ENCODE assay signal across 8 cellular contexts in genomic region chr7:122238729-122239128, GRCh38.
DNase-seq lines count a peak whose midpoint lies in the region; ATAC-seq, FAIRE-seq and TF ChIP-seq lines count a peak whose summit lies in the region.
"Not testable (repeated sequence)": the region's sequence is repeated elsewhere in the genome, so short reads cannot be mapped to it uniquely, and the experiment has no call there.

No MANE protein-coding gene starts in this region.

- not testable (repeated sequence) for H3K36me3 Mint-ChIP-seq in neural crest cell (ENCODE audit: low read depth)

- H3K9ac ChIP-seq in HCT116 (ENCODE audit: low read length) = peak overlapping the region; percentile 69
- H3K9ac ChIP-seq in H1 (replicated peaks in 1 of 4; ENCODE audit: extremely low read depth in 1 of 4, low read depth in 3 of 4, low read length in 3 of 4) = not testable (repeated sequence)

- CTCF ChIA-PET in HCT116 (lab: Charles Lee) (interaction anchor here (0.9 kb wide), 1 partner anchor 10 kb away, joined by 3 read pairs; no protein-coding TSS in a partner anchor), H1 (lab: Charles Lee; ENCODE audit: partially characterized antibody) (interaction anchor here (1.1 kb wide), 1 partner anchor 19 kb away, joined by 3 read pairs; no protein-coding TSS in a partner anchor)

- not testable (repeated sequence) for H3K9me3 Mint-ChIP-seq in neural crest cell

- H3K9me3 ChIP-seq in HCT116 (ENCODE audit: control insufficient read depth in 1 of 2, insufficient read depth in 1 of 2, low read depth in 1 of 2, low read length in 2 of 2); H1 (ENCODE audit: insufficient read depth in 2 of 2, low read depth in 1 of 2, low read length in 1 of 2): not testable (repeated sequence)

- not testable (repeated sequence) for H4K20me1 ChIP-seq in HCT116 (ENCODE audit: insufficient read depth); H1 (replicated peaks in 1 of 2; ENCODE audit: control insufficient read depth in 1 of 2, insufficient read depth in 2 of 2, low read length in 2 of 2)

- not testable (repeated sequence) for BruUV-seq in HCT116 (replicated peaks; lab: Mats Ljungman, UMichigan)

- RAD21 ChIA-PET in HCT116 (lab: Charles Lee; ENCODE audit: low non-redundant PET in 1 of 2, low total read pairs in 2 of 2, uncharacterized antibody in 2 of 2, unreplicated experiment in 2 of 2) = not testable (repeated sequence)

- not testable (repeated sequence) for H3K23ac ChIP-seq in H1 (ENCODE audit: insufficient read length)

- H3K4ac ChIP-seq in H1 (replicated peaks; ENCODE audit: insufficient read length, low read depth, low read length) = not testable (repeated sequence)

- not testable (repeated sequence) for H3K18ac ChIP-seq in H1 (ENCODE audit: extremely low read depth, low read length)

- intact Hi-C loops in HCT116 (cut with micrococcal nuclease) = loop anchor here (2.0 to 10.0 kb wide), 2 partner anchors 66 to 646 kb away; partner anchors contain the start of genes CADPS2 and FEZF1

- H3K4me1 Mint-ChIP-seq in neural crest cell = not testable (repeated sequence)

- POLR2A ChIA-PET in HCT116 (lab: Charles Lee) = interaction anchor here (1.7 kb wide), 1 partner anchor 10 kb away, joined by 6 read pairs; no protein-coding TSS in a partner anchor
- POLR2A ChIA-PET in H1 (lab: Charles Lee; ENCODE audit: partially characterized antibody) = interaction anchor here (0.7 to 1.4 kb wide), 4 partner anchors 10 to 320 kb away, joined by 3 to 4 read pairs (median 4); no protein-coding TSS in a partner anchor

- not testable (repeated sequence) for FAIRE-seq in H1 (lab: Jason Lieb, UNC)

- H2BK5ac ChIP-seq in H1 (ENCODE audit: low read depth, low read length) = not testable (repeated sequence)

- H2BK20ac ChIP-seq in H1 (ENCODE audit: low read length) = not testable (repeated sequence)

- not testable (repeated sequence) for H3K27me3 ChIP-seq in HCT116 (ENCODE audit: insufficient read depth, low read length); H1 (replicated peaks in 1 of 4; ENCODE audit: control insufficient read depth in 3 of 4, extremely low read depth in 1 of 4, insufficient read depth in 3 of 4, low read length in 3 of 4)

- H2AFZ ChIP-seq in HCT116 (ENCODE audit: low read depth, low read length, poor library complexity, severe bottlenecking); H1 (ENCODE audit: low read length): not testable (repeated sequence)

- not testable (repeated sequence) for H2BK12ac ChIP-seq in H1 (ENCODE audit: low read depth, low read length)

- not testable (repeated sequence) for H4K8ac ChIP-seq in H1 (ENCODE audit: extremely low read depth, insufficient read depth, low read length)

- H3K9me2 ChIP-seq in HCT116 (ENCODE audit: insufficient read depth) = not testable (repeated sequence)

- not testable (repeated sequence) for H2BK15ac ChIP-seq in H1 (ENCODE audit: low read length)

- not testable (repeated sequence) for H3K23me2 ChIP-seq in H1 (ENCODE audit: low read depth, low read length)

- not testable (repeated sequence) for H3K79me2 ChIP-seq in HCT116 (ENCODE audit: insufficient read depth, low read length); H1 (ENCODE audit: control insufficient read depth in 1 of 2, insufficient read depth in 2 of 2, low read length in 2 of 2)

- WGBS in H1 (ENCODE audit: extremely low coverage in 1 of 2, insufficient coverage in 1 of 2, insufficient read length in 1 of 2, insufficient replicate concordance in 2 of 2, low coverage in 1 of 2, low lambda C conversion rate in 2 of 2, missing lambda C conversion rate in 1 of 2), 2 experiments = 78% methylated on average over 14 of the region's 14 CpGs; no CpG with 5 or more reads in 1 of the 2 experiments

- H3K27ac Mint-ChIP-seq in neural crest cell (ENCODE audit: unreplicated experiment) = not testable (repeated sequence)

- TF ChIP-seq RAD21 in HCT116 (IDR thresholded peaks at IDR 0.05; ENCODE audit: low read depth); H1 (IDR thresholded peaks at IDR 0.05 in 1 of 2, conservative IDR thresholded peaks at IDR 0.05 in 1 of 2; ENCODE audit: low read depth in 2 of 2, low read length in 2 of 2): not testable (repeated sequence)

- not testable (repeated sequence) for ATAC-seq in HCT116

- H3K4me3 ChIP-seq in HCT116 (replicated peaks in 1 of 2; ENCODE audit: low read depth in 1 of 2, low read length in 2 of 2) (peak overlapping the region; percentile 57 to 69), LNCaP clone FGC (ENCODE audit: low read depth, low read length) (peak overlapping the region; percentile 61), H1 (ENCODE audit: extremely low read depth in 1 of 4, insufficient read depth in 2 of 4, low read depth in 3 of 4, low read length in 4 of 4) (peak overlapping the region in 1 of 4 experiments; percentile 17; a peak in 1 of 8 replicates)

- not testable (repeated sequence) for TF ChIP-seq EP300 in H1 (IDR thresholded peaks at IDR 0.05; ENCODE audit: borderline replicate concordance in 1 of 2, low read depth in 2 of 2, low read length in 2 of 2)

- H3K14ac ChIP-seq in H1 (ENCODE audit: insufficient read length) = not testable (repeated sequence)

- not testable (repeated sequence) for TF ChIP-seq POLR2A in HCT116 (IDR thresholded peaks at IDR 0.05; ENCODE audit: borderline replicate concordance, extremely low read depth, insufficient read depth, insufficient read length); H1 (IDR thresholded peaks at IDR 0.05; ENCODE audit: control extremely low read depth in 1 of 2, low read depth in 2 of 2, low read length in 2 of 2)

- H3K27ac ChIP-seq in 22Rv1 (peak overlapping the region; percentile 86), HCT116 (ENCODE audit: low read depth, low read length) (peak overlapping the region; percentile 87), H1 (ENCODE audit: low read depth, low read length) (peak overlapping the region; percentile 36; the same call in 1 of the 2 replicates)

- H3K27me3 Mint-ChIP-seq in neural crest cell (ENCODE audit: low read depth) = not testable (repeated sequence)

- not testable (repeated sequence) for H3K56ac ChIP-seq in H1 (replicated peaks; ENCODE audit: insufficient read length, low read depth, low read length)

- peak overlapping the region; percentile 72 for H3K4me3 Mint-ChIP-seq in neural crest cell

- TF ChIP-seq CTCF in 22Rv1 (IDR thresholded peaks at IDR 0.05); HCT116 (IDR thresholded peaks at IDR 0.05 in 2 of 3, conservative IDR thresholded peaks at IDR 0.05 in 1 of 3; ENCODE audit: borderline replicate concordance in 1 of 3, insufficient read depth in 1 of 3, low read depth in 2 of 3, low read length in 2 of 3); LNCaP clone FGC (IDR thresholded peaks at IDR 0.05; ENCODE audit: control insufficient read depth, extremely low read depth, insufficient read depth); H1 (IDR thresholded peaks at IDR 0.05; ENCODE audit: control extremely low read depth in 1 of 3, insufficient read depth in 1 of 3, low read depth in 1 of 3, low read length in 3 of 3); neural crest cell (conservative IDR thresholded peaks at IDR 0.05): not testable (repeated sequence)

- not testable (repeated sequence) for H4K5ac ChIP-seq in H1 (ENCODE audit: insufficient read length, low read depth, low read length)

- DNase-seq in DMS53 (lab: John Stamatoyannopoulos, UW) (peak; percentile 49), HCT116 (ENCODE audit: low read depth, low spot score) (peak; percentile 16), NCI-H748 treated with DMSO at 0.1 percent for 48 hours (lab: John Stamatoyannopoulos, UW) (peak; percentile 13), SK-N-DZ (ENCODE audit: low spot score) (peak; percentile 29), H1 (ENCODE audit: low read depth in 1 of 2, low spot score in 2 of 2) (peak in 1 of 2 experiments; percentile 53)
- not testable (repeated sequence) for DNase-seq in LNCaP clone FGC (ENCODE audit: low read depth); neural crest cell (ENCODE audit: low read depth, low spot score)

- not testable (repeated sequence) for H3K79me1 ChIP-seq in H1 (ENCODE audit: low read depth, low read length)

- H2BK120ac ChIP-seq in H1 (replicated peaks; ENCODE audit: low read depth, low read length) = not testable (repeated sequence)

- not testable (repeated sequence) for H3K36me3 ChIP-seq in HCT116 (ENCODE audit: control insufficient read depth in 1 of 2, insufficient read depth in 2 of 2, low read length in 2 of 2); H1 (ENCODE audit: control insufficient read depth in 2 of 4, insufficient read depth in 4 of 4, low read length in 3 of 4)

- not testable (repeated sequence) for H2AK5ac ChIP-seq in H1 (ENCODE audit: low read depth, low read length)

- peak overlapping the region; percentile 82 for H3K4me2 ChIP-seq in HCT116 (ENCODE audit: low read length)
- peak overlapping the region in 1 of 2 experiments; percentile 23; a peak in 1 of 4 replicates for H3K4me2 ChIP-seq in H1 (ENCODE audit: insufficient read depth in 1 of 2, low read depth in 2 of 2, low read length in 2 of 2)

- H4K91ac ChIP-seq in H1 (replicated peaks; ENCODE audit: insufficient read length, low read length) = not testable (repeated sequence)

- not testable (repeated sequence) for H3K4me1 ChIP-seq in HCT116 (ENCODE audit: control insufficient read depth in 1 of 2, insufficient read depth in 2 of 2, low read length in 2 of 2); H1 (replicated peaks in 1 of 4; ENCODE audit: control insufficient read depth in 3 of 4, insufficient read depth in 4 of 4, low read length in 3 of 4)

TF ChIP-seq in HCT116, 20 proteins besides CTCF, POLR2A, EP300 and RAD21:
- TF ChIP-seq YY1 (IDR thresholded peaks at IDR 0.05; ENCODE audit: extremely low read depth, insufficient replicate concordance, low read depth, low read length) (peak; percentile 64), TCF7L2 (IDR thresholded peaks at IDR 0.05; ENCODE audit: borderline replicate concordance, extremely low read depth, insufficient read depth, insufficient read length) (peak; percentile 11), POLR2AphosphoS5 (IDR thresholded peaks at IDR 0.05; ENCODE audit: low read depth, low read length) (peak; percentile 38)
TF ChIP-seq in HCT116: peak in this region for 3; not testable (repeated sequence) for 17.

TF ChIP-seq in H1, 55 proteins besides CTCF, POLR2A, EP300 and RAD21:
- 0 out of 2 replicates have a peak, but pooled peaks have one; percentile 48 for TF ChIP-seq YY1 (IDR thresholded peaks at IDR 0.05; ENCODE audit: low read depth, low read length)
TF ChIP-seq in H1: peak in this region for 1; not testable (repeated sequence) for 54.

Comparison
In these comparisons a context has a peak if more than half of its experiments do, and no peak if none do; other contexts are left out.
1. H3K27ac ChIP-seq: peak in every context shown above with its lines; median percentile 87 in HCT116; 86 in 22Rv1; 36 in H1.